In genomic region chr17:27888072-27888471, GRCh38 we compare ENCODE assay signal across 1 cellular context.
TF ChIP-seq lines count a peak whose summit lies in the region.

No MANE protein-coding gene starts in this region.

TF ChIP-seq in H1, 55 proteins besides CTCF, POLR2A, EP300 and RAD21 (continued from another document):
- TF ChIP-seq SIRT6 (IDR thresholded peaks at IDR 0.05; ENCODE audit: low read length) = no peak
